ENCODE assay signal across 39 cellular contexts in genomic region chr4:76473186-76473585, GRCh38. TPM values are rescaled to one million over a fixed set of nuclear protein-coding genes. Genes with fewer than 3 reads are reported as not detected.
"Had no signal": no experiment of that assay in that cellular context is flagged by ENCODE, and none has a peak within 500 bp of the region (broad histone marks: within the 10 kb centered on the region; RNA-seq: fewer than 3 reads in every experiment).

No MANE protein-coding gene starts in this region.

- H3K4me3 Mint-ChIP-seq: activated naive CD4-positive, alpha-beta T cell treated with anti-CD3 and anti-CD28 coated beads for 36 hours; activated naive CD4-positive, alpha-beta T cell treated with anti-CD3 and anti-CD28 coated beads, Interleukin-2, amount 10 ng/mL, durations not matched to agents 7 days and 5 days; activated naive CD4-positive, alpha-beta T cell treated with anti-CD3 and anti-CD28 coated beads, Interleukin-2, amount 50 U/mL, for 24 hours; activated naive CD8-positive, alpha-beta T cell; activated naive CD8-positive, alpha-beta T cell treated with anti-CD3 and anti-CD28 coated beads for 36 hours; activated naive CD8-positive, alpha-beta T cell treated with anti-CD3 and anti-CD28 coated beads, Interleukin-2, amount 10 ng/mL, durations not matched to agents 7 days and 5 days; activated naive CD8-positive, alpha-beta T cell treated with anti-CD3 and anti-CD28 coated beads, Interleukin-2, amount 50 U/mL, for 24 hours; activated T-cell treated with anti-CD3 and anti-CD28 coated beads, Interleukin-2, amount 50 U/mL, for 24 hours; activated T-cell treated with anti-CD3 and anti-CD28 coated beads, Interleukin-2, amount 50 U/mL, for 4 hours; activated T-cell treated with anti-CD3 and anti-CD28 coated beads, Interleukin-2, amount 50 U/mL, for 72 hours; activated T-helper 1 cell treated with anti-CD3 and anti-CD28 coated beads, Interleukin-12 subunit alpha, Interleukin-12 subunit beta, Interleukin-2, Interleukin-4 antibody, amounts not matched to agents 30 ng/mL and 10 ng/mL and 1 ng/mL, durations not matched to agents 14 hours and 24 hours and 36 hours; activated T-helper 17 cell treated with anti-CD3 and anti-CD28 coated beads, Interleukin-2, amount 50 U/mL, for 72 hours; brain; central memory CD8-positive, alpha-beta T cell had no signal

- DNase-seq: activated effector memory CD4-positive, alpha-beta T cell treated with anti-CD3 and anti-CD28 coated beads, Interleukin-2, amount 50 U/mL, for 16 hours; activated effector memory CD4-positive, alpha-beta T cell treated with Interleukin-2 at 50 U/mL for 16 hours; activated gamma-delta T cell; activated gamma-delta T cell treated with Interleukin-2 at 50 U/mL for 16 hours; activated naive CD4-positive, alpha-beta T cell; activated naive CD4-positive, alpha-beta T cell treated with anti-CD3 and anti-CD28 coated beads for 36 hours; activated naive CD4-positive, alpha-beta T cell treated with anti-CD3 and anti-CD28 coated beads, Interleukin-2, amount 10 ng/mL, durations not matched to agents 7 days and 5 days; activated naive CD4-positive, alpha-beta T cell treated with anti-CD3 and anti-CD28 coated beads, Interleukin-2, amount 50 U/mL, for 16 hours; activated naive CD4-positive, alpha-beta T cell treated with Interleukin-2 at 50 U/mL for 16 hours; activated naive CD8-positive, alpha-beta T cell treated with anti-CD3 and anti-CD28 coated beads for 36 hours; activated naive CD8-positive, alpha-beta T cell treated with anti-CD3 and anti-CD28 coated beads, Interleukin-2, amount 10 ng/mL, durations not matched to agents 7 days and 5 days; activated naive CD8-positive, alpha-beta T cell treated with anti-CD3 and anti-CD28 coated beads, Interleukin-2, amount 50 U/mL, for 24 hours; activated T-cell treated with anti-CD3 and anti-CD28 coated beads, Interleukin-2, amount 50 U/mL, for 1 hour; activated T-cell treated with anti-CD3 and anti-CD28 coated beads, Interleukin-2, amount 50 U/mL, for 24 hours; activated T-cell treated with anti-CD3 and anti-CD28 coated beads, Interleukin-2, amount 50 U/mL, for 4 hours; activated T-cell treated with anti-CD3 and anti-CD28 coated beads, Interleukin-2, amount 50 U/mL, for 48 hours; activated T-cell treated with anti-CD3 and anti-CD28 coated beads, Interleukin-2, amount 50 U/mL, for 72 hours; adrenal gland; amniotic stem cell; amygdala; anterior cingulate cortex; aorta; body of pancreas; brain microvascular endothelial cell; caudate nucleus; central memory CD4-positive, alpha-beta T cell; cerebellar nuclear complex had no signal

- H3K4me1 Mint-ChIP-seq: activated naive CD4-positive, alpha-beta T cell treated with anti-CD3 and anti-CD28 coated beads, Interleukin-2, amount 10 ng/mL, durations not matched to agents 7 days and 5 days; activated naive CD4-positive, alpha-beta T cell treated with anti-CD3 and anti-CD28 coated beads, Interleukin-2, amount 50 U/mL, for 24 hours; activated naive CD8-positive, alpha-beta T cell treated with anti-CD3 and anti-CD28 coated beads, Interleukin-2, amount 10 ng/mL, durations not matched to agents 7 days and 5 days; activated naive CD8-positive, alpha-beta T cell treated with anti-CD3 and anti-CD28 coated beads, Interleukin-2, amount 50 U/mL, for 24 hours; activated T-helper 17 cell treated with anti-CD3 and anti-CD28 coated beads, Interleukin-2, amount 50 U/mL, for 72 hours; central memory CD8-positive, alpha-beta T cell had no signal

- ATAC-seq: activated naive CD4-positive, alpha-beta T cell treated with anti-CD3 and anti-CD28 coated beads, Interleukin-2, amount 50 U/mL, for 72 hours; activated naive CD8-positive, alpha-beta T cell treated with anti-CD3 and anti-CD28 coated beads, Interleukin-2, amount 50 U/mL, for 24 hours; activated T-cell treated with anti-CD3 and anti-CD28 coated beads, Interleukin-2, amount 50 U/mL, for 4 hours; activated T-cell treated with anti-CD3 and anti-CD28 coated beads, Interleukin-2, amount 50 U/mL, for 72 hours; activated T-helper 17 cell treated with anti-CD3 and anti-CD28 coated beads, Interleukin-2, amount 50 U/mL, for 72 hours; body of pancreas had no signal

- H3K4me3 ChIP-seq: adrenal gland, ascending aorta, body of pancreas, cardiac muscle cell had no signal

- H3K9me3 ChIP-seq: adrenal gland, ascending aorta, body of pancreas had no signal

- H3K27ac Mint-ChIP-seq: activated naive CD4-positive, alpha-beta T cell treated with anti-CD3 and anti-CD28 coated beads for 36 hours; activated naive CD4-positive, alpha-beta T cell treated with anti-CD3 and anti-CD28 coated beads, Interleukin-2, amount 10 ng/mL, durations not matched to agents 7 days and 5 days; activated naive CD4-positive, alpha-beta T cell treated with anti-CD3 and anti-CD28 coated beads, Interleukin-2, amount 50 U/mL, for 24 hours; activated naive CD4-positive, alpha-beta T cell treated with anti-CD3 and anti-CD28 coated beads, Interleukin-2, amount 50 U/mL, for 72 hours; activated naive CD8-positive, alpha-beta T cell; activated naive CD8-positive, alpha-beta T cell treated with anti-CD3 and anti-CD28 coated beads for 36 hours; activated naive CD8-positive, alpha-beta T cell treated with anti-CD3 and anti-CD28 coated beads, Interleukin-2, amount 10 ng/mL, durations not matched to agents 7 days and 5 days; activated naive CD8-positive, alpha-beta T cell treated with anti-CD3 and anti-CD28 coated beads, Interleukin-2, amount 50 U/mL, for 24 hours; activated T-cell treated with anti-CD3 and anti-CD28 coated beads, Interleukin-2, amount 50 U/mL, for 24 hours; activated T-cell treated with anti-CD3 and anti-CD28 coated beads, Interleukin-2, amount 50 U/mL, for 72 hours; activated T-helper 1 cell treated with anti-CD3 and anti-CD28 coated beads, Interleukin-12 subunit alpha, Interleukin-12 subunit beta, Interleukin-2, Interleukin-4 antibody, amounts not matched to agents 30 ng/mL and 10 ng/mL and 1 ng/mL, durations not matched to agents 14 hours and 24 hours and 36 hours; activated T-helper 17 cell treated with anti-CD3 and anti-CD28 coated beads, Interleukin-2, amount 50 U/mL, for 72 hours; activated T-helper 2 cell treated with anti-CD3 and anti-CD28 coated beads, Interferon-gamma antibody, Interleukin-2, Interleukin-4, amounts not matched to agents 10 μg/mL and 5 μg/mL and 100 μg/mL, durations not matched to agents 14 hours and 24 hours and 36 hours; brain had no signal

- H3K4me1 ChIP-seq: adrenal gland, ascending aorta, body of pancreas had no signal

- H3K27ac ChIP-seq: adrenal gland, ascending aorta, body of pancreas, brain microvascular endothelial cell, cardiac muscle cell had no signal

- H3K36me3 ChIP-seq: adrenal gland, ascending aorta, brain microvascular endothelial cell, cardiac muscle cell had no signal

- H3K36me3 Mint-ChIP-seq: activated naive CD4-positive, alpha-beta T cell treated with anti-CD3 and anti-CD28 coated beads, Interleukin-2, amount 10 ng/mL, durations not matched to agents 7 days and 5 days; activated naive CD4-positive, alpha-beta T cell treated with anti-CD3 and anti-CD28 coated beads, Interleukin-2, amount 50 U/mL, for 24 hours; activated naive CD4-positive, alpha-beta T cell treated with anti-CD3 and anti-CD28 coated beads, Interleukin-2, amount 50 U/mL, for 72 hours; activated naive CD8-positive, alpha-beta T cell; activated naive CD8-positive, alpha-beta T cell treated with anti-CD3 and anti-CD28 coated beads for 36 hours; activated naive CD8-positive, alpha-beta T cell treated with anti-CD3 and anti-CD28 coated beads, Interleukin-2, amount 10 ng/mL, durations not matched to agents 7 days and 5 days had no signal

- H3K9me3 Mint-ChIP-seq: activated naive CD4-positive, alpha-beta T cell treated with anti-CD3 and anti-CD28 coated beads for 36 hours; activated naive CD4-positive, alpha-beta T cell treated with anti-CD3 and anti-CD28 coated beads, Interleukin-2, amount 10 ng/mL, durations not matched to agents 7 days and 5 days; activated naive CD4-positive, alpha-beta T cell treated with anti-CD3 and anti-CD28 coated beads, Interleukin-2, amount 50 U/mL, for 24 hours; activated naive CD4-positive, alpha-beta T cell treated with anti-CD3 and anti-CD28 coated beads, Interleukin-2, amount 50 U/mL, for 72 hours; activated naive CD8-positive, alpha-beta T cell treated with anti-CD3 and anti-CD28 coated beads for 36 hours; activated naive CD8-positive, alpha-beta T cell treated with anti-CD3 and anti-CD28 coated beads, Interleukin-2, amount 10 ng/mL, durations not matched to agents 7 days and 5 days; activated naive CD8-positive, alpha-beta T cell treated with anti-CD3 and anti-CD28 coated beads, Interleukin-2, amount 50 U/mL, for 24 hours; activated T-cell treated with anti-CD3 and anti-CD28 coated beads, Interleukin-2, amount 50 U/mL, for 24 hours; activated T-cell treated with anti-CD3 and anti-CD28 coated beads, Interleukin-2, amount 50 U/mL, for 4 hours; activated T-cell treated with anti-CD3 and anti-CD28 coated beads, Interleukin-2, amount 50 U/mL, for 72 hours; activated T-helper 1 cell treated with anti-CD3 and anti-CD28 coated beads, Interleukin-12 subunit alpha, Interleukin-12 subunit beta, Interleukin-2, Interleukin-4 antibody, amounts not matched to agents 30 ng/mL and 10 ng/mL and 1 ng/mL, durations not matched to agents 14 hours and 24 hours and 36 hours; activated T-helper 17 cell treated with anti-CD3 and anti-CD28 coated beads, Interleukin-2, amount 50 U/mL, for 72 hours; activated T-helper 2 cell treated with anti-CD3 and anti-CD28 coated beads, Interferon-gamma antibody, Interleukin-2, Interleukin-4, amounts not matched to agents 10 μg/mL and 5 μg/mL and 100 μg/mL, durations not matched to agents 14 hours and 24 hours and 36 hours; central memory CD8-positive, alpha-beta T cell had no signal

- H3K27me3 ChIP-seq: adrenal gland, ascending aorta, body of pancreas, brain microvascular endothelial cell, cardiac muscle cell had no signal

- H3K27me3 Mint-ChIP-seq: activated naive CD4-positive, alpha-beta T cell treated with anti-CD3 and anti-CD28 coated beads, Interleukin-2, amount 10 ng/mL, durations not matched to agents 7 days and 5 days; activated naive CD8-positive, alpha-beta T cell treated with anti-CD3 and anti-CD28 coated beads, Interleukin-2, amount 10 ng/mL, durations not matched to agents 7 days and 5 days; activated naive CD8-positive, alpha-beta T cell treated with anti-CD3 and anti-CD28 coated beads, Interleukin-2, amount 50 U/mL, for 24 hours had no signal

RNA-seq across cellular contexts. Expression of gene SHROOM3, which starts 38.2 kb away (rescaled TPM):
- total RNA-seq: activated naive CD8-positive, alpha-beta T cell treated with anti-CD3 and anti-CD28 coated beads, Interleukin-2, amount 10 ng/mL, durations not matched to agents 7 days and 5 days; activated T-helper 17 cell treated with anti-CD3 and anti-CD28 coated beads, Interleukin-2, amount 50 U/mL, for 72 hours; activated T-helper 2 cell treated with anti-CD3 and anti-CD28 coated beads, Interferon-gamma antibody, Interleukin-2, Interleukin-4, amounts not matched to agents 10 μg/mL and 5 μg/mL and 100 μg/mL, durations not matched to agents 14 hours and 24 hours and 36 hours had no signal

RNA-seq across cellular contexts. Expression of gene CCDC158, which starts 52.2 kb away (rescaled TPM):
- total RNA-seq: activated naive CD4-positive, alpha-beta T cell treated with anti-CD3 and anti-CD28 coated beads for 36 hours; activated naive CD4-positive, alpha-beta T cell treated with anti-CD3 and anti-CD28 coated beads, Interleukin-2, amount 50 U/mL, for 72 hours; activated naive CD8-positive, alpha-beta T cell treated with anti-CD3 and anti-CD28 coated beads for 36 hours; activated naive CD8-positive, alpha-beta T cell treated with anti-CD3 and anti-CD28 coated beads, Interleukin-2, amount 10 ng/mL, durations not matched to agents 7 days and 5 days; activated T-cell treated with anti-CD3 and anti-CD28 coated beads, Interleukin-2, amount 50 U/mL, for 4 hours; activated T-cell treated with anti-CD3 and anti-CD28 coated beads, Interleukin-2, amount 50 U/mL, for 72 hours; activated T-helper 1 cell treated with anti-CD3 and anti-CD28 coated beads, Interleukin-12 subunit alpha, Interleukin-12 subunit beta, Interleukin-2, Interleukin-4 antibody, amounts not matched to agents 30 ng/mL and 10 ng/mL and 1 ng/mL, durations not matched to agents 14 hours and 24 hours and 36 hours; activated T-helper 17 cell treated with anti-CD3 and anti-CD28 coated beads, Interleukin-2, amount 50 U/mL, for 72 hours; activated T-helper 2 cell treated with anti-CD3 and anti-CD28 coated beads, Interferon-gamma antibody, Interleukin-2, Interleukin-4, amounts not matched to agents 10 μg/mL and 5 μg/mL and 100 μg/mL, durations not matched to agents 14 hours and 24 hours and 36 hours; astrocyte; cardiac muscle cell; chondrocyte had no signal
